Comparison of ENCODE assay signal across 23 cellular contexts in the genomic region with DNA sequence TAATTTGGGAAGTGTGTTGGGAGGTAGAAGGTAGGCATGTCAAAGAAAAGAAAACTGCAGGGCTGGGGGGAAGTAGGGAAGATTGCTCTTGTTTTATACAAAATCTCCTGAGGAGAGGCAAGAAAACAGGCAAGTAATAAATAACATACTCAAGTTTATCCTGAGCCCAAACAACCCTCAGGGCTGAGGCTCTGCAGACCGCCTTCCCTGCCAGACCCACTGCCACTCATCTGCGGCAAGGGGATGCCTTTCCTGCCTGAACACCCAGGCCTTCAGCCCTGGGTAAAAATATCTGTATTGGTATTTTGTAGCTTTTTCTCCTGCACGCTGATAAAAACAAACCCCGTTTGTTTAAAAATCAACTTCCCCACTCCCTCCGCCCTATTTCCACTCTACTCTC.
A peak's percentile ranks its signal among the peaks of the same experiment; 100 is the strongest.
DNase-seq lines count a peak whose midpoint lies in the region; ATAC-seq and TF ChIP-seq lines count a peak whose summit lies in the region.
"Had no signal": no experiment of that assay in that cellular context is flagged by ENCODE, and none has a peak within 500 bp of the region (broad histone marks: within the 10 kb centered on the region; RNA-seq: fewer than 3 reads in every experiment).

No MANE protein-coding gene starts in this region.

- H3K36me3 Mint-ChIP-seq in osteocyte (ENCODE audit: unreplicated experiment): peaks cover 10% of the 10 kb centered on the region

- peaks cover 51% of the 10 kb centered on the region for H3K4me1 Mint-ChIP-seq in osteocyte (ENCODE audit: unreplicated experiment)
- H3K4me1 Mint-ChIP-seq: activated naive CD8-positive, alpha-beta T cell treated with anti-CD3 and anti-CD28 coated beads, Interleukin-2, amount 50 U/mL, for 24 hours; T-helper 17 cell had no signal

- H3K27ac ChIP-seq in hepatocyte (peak overlapping the region; percentile 77), uterus (peak overlapping the region; percentile 82 to 95)
- H3K27ac ChIP-seq: SJSA1 had no signal

- H3K4me2 ChIP-seq in hepatocyte: peak overlapping the region; percentile 57

- H3K9me3 Mint-ChIP-seq in osteocyte (ENCODE audit: unreplicated experiment): peaks cover 6% of the 10 kb centered on the region
- H3K9me3 Mint-ChIP-seq: activated naive CD8-positive, alpha-beta T cell treated with anti-CD3 and anti-CD28 coated beads, Interleukin-2, amount 50 U/mL, for 24 hours had no signal

- peak overlapping the region; percentile 98 for H3K27ac Mint-ChIP-seq in osteocyte (ENCODE audit: unreplicated experiment)
- H3K27ac Mint-ChIP-seq: activated naive CD8-positive, alpha-beta T cell treated with anti-CD3 and anti-CD28 coated beads, Interleukin-2, amount 50 U/mL, for 24 hours; T-helper 17 cell had no signal

- no peaks in the 10 kb centered on the region for H3K9me2 ChIP-seq in hepatocyte (replicated peaks; ENCODE audit: insufficient read depth)

- H4K20me1 ChIP-seq in hepatocyte (ENCODE audit: insufficient read depth, poor library complexity, severe bottlenecking): no peaks in the 10 kb centered on the region

- no peaks in the 10 kb centered on the region for H3K27me3 Mint-ChIP-seq in osteocyte (ENCODE audit: unreplicated experiment)
- H3K27me3 Mint-ChIP-seq: activated naive CD8-positive, alpha-beta T cell treated with anti-CD3 and anti-CD28 coated beads, Interleukin-2, amount 50 U/mL, for 24 hours had no signal

- H3K4me1 ChIP-seq in hepatocyte (ENCODE audit: insufficient read depth) (peaks cover 39% of the 10 kb centered on the region), uterus (peaks cover 6 to 11% of the 10 kb centered on the region in 2 donors)
- H3K4me1 ChIP-seq: Peyer's patch had no signal

- ATAC-seq in GM21737 (IDR thresholded peaks at IDR 0.05; ENCODE audit: unreplicated experiment) (no peak), HG03108 (IDR thresholded peaks at IDR 0.05; ENCODE audit: unreplicated experiment) (no peak), GM19455 (IDR thresholded peaks at IDR 0.05; ENCODE audit: unreplicated experiment) (no peak)
- ATAC-seq: activated naive CD8-positive, alpha-beta T cell treated with anti-CD3 and anti-CD28 coated beads, Interleukin-2, amount 50 U/mL, for 24 hours; HCT116; T-helper 17 cell had no signal

- H3K27me3 ChIP-seq in hepatocyte (no peaks in the 10 kb centered on the region), uterus (no peaks in the 10 kb centered on the region)
- H3K27me3 ChIP-seq: Peyer's patch, SJSA1 had no signal

- H3K4me3 ChIP-seq in hepatocyte: no peak overlapping the region
- no peak overlapping the region for H3K4me3 ChIP-seq in uterus
- H3K4me3 ChIP-seq: Peyer's patch, SJSA1 had no signal

- DNase-seq in astrocyte of the hippocampus (ENCODE audit: low read depth, low spot score) (peak; percentile 25), hepatocyte (ENCODE audit: low spot score) (peak; percentile 25), osteocyte (ENCODE audit: extremely low spot score, unreplicated experiment) (no peak), uterus (no peak)
- DNase-seq: activated CD4-positive, alpha-beta T cell treated with anti-CD3 and anti-CD28 coated beads, Interleukin-2, amount 50 U/mL, for 4 hours; activated effector memory CD4-positive, alpha-beta T cell treated with anti-CD3 and anti-CD28 coated beads, Interleukin-2, amount 50 U/mL, for 16 hours; activated naive CD8-positive, alpha-beta T cell treated with anti-CD3 and anti-CD28 coated beads, Interleukin-2, amount 50 U/mL, for 24 hours; dermis blood vessel endothelial cell; foreskin melanocyte; Karpas-422; midbrain; NCI-H1092; NCI-H2107; NCI-H510A treated with DMSO at 0.1 percent for 48 hours; NK-92 treated with Interleukin-12 subunit alpha and Interleukin-12 subunit beta, amount 100 ng/mL, for 24 hours; nucleus accumbens; Peyer's patch; T-helper 17 cell had no signal

- H3K4me3 Mint-ChIP-seq in osteocyte (ENCODE audit: unreplicated experiment): no peak overlapping the region
- H3K4me3 Mint-ChIP-seq: activated naive CD8-positive, alpha-beta T cell treated with anti-CD3 and anti-CD28 coated beads, Interleukin-2, amount 50 U/mL, for 24 hours; T-helper 17 cell had no signal

- intact Hi-C loops in uterus (cut with DNase I; ENCODE audit: low total_unique reads): no loop called here

- TF ChIP-seq CTCF in hepatocyte (IDR thresholded peaks at IDR 0.05; ENCODE audit: poor library complexity) (no peak), osteocyte (IDR thresholded peaks at IDR 0.05) (no peak), uterus (IDR thresholded peaks at IDR 0.05) (no peak)

- TF ChIP-seq POLR2A in uterus (IDR thresholded peaks at IDR 0.05): no peak

- H3K36me3 ChIP-seq in hepatocyte (replicated peaks; ENCODE audit: insufficient read depth, low read depth): no peaks in the 10 kb centered on the region
- H3K36me3 ChIP-seq in uterus: no peaks in the 10 kb centered on the region
- H3K36me3 ChIP-seq: Peyer's patch, SJSA1 had no signal

- H2AFZ ChIP-seq in hepatocyte: no peak overlapping the region

- 40% methylated on average over 5 of the region's 5 CpGs for WGBS in hepatocyte (ENCODE audit: low lambda C conversion rate, missing lambda C conversion rate)

- H3K9me3 ChIP-seq in hepatocyte (ENCODE audit: low read depth) (no peaks in the 10 kb centered on the region), uterus (no peaks in the 10 kb centered on the region)
- H3K9me3 ChIP-seq: Peyer's patch, SJSA1 had no signal

- H3K79me2 ChIP-seq in hepatocyte: no peaks in the 10 kb centered on the region

Comparison
In these comparisons a context has a peak if more than half of its experiments do, and no peak if none do; other contexts are left out.
1. DNase-seq: peak in astrocyte of the hippocampus (single experiment) and hepatocyte (single experiment); none in osteocyte (single experiment) and uterus (0 of 2).